8 cellular contexts compared by ENCODE assay signal in genomic region chr16:85274924-85275323, GRCh38.
"Had no signal": no experiment of that assay in that cellular context is flagged by ENCODE, and none has a peak within 500 bp of the region (broad histone marks: within the 10 kb centered on the region; RNA-seq: fewer than 3 reads in every experiment).

No MANE protein-coding gene starts in this region.

- H3K36me3 ChIP-seq: breast epithelium, colonic mucosa, left ventricle myocardium inferior, pancreas, right atrium auricular region, transverse colon had no signal

- H3K9me3 ChIP-seq: breast epithelium, colonic mucosa, left ventricle myocardium inferior, pancreas, psoas muscle, right atrium auricular region, transverse colon had no signal

- H3K4me1 ChIP-seq: breast epithelium, colonic mucosa, left ventricle myocardium inferior, pancreas, right atrium auricular region, transverse colon had no signal

- H3K27ac ChIP-seq: breast epithelium, colonic mucosa, left ventricle myocardium inferior, pancreas, psoas muscle, right atrium auricular region, transverse colon had no signal

- H3K27me3 ChIP-seq: breast epithelium, colonic mucosa, dorsolateral prefrontal cortex, pancreas, right atrium auricular region, transverse colon had no signal

- H3K4me3 ChIP-seq: breast epithelium, colonic mucosa, dorsolateral prefrontal cortex, left ventricle myocardium inferior, pancreas, psoas muscle, right atrium auricular region, transverse colon had no signal
